8 cellular contexts compared by ENCODE assay signal in the genomic region with DNA sequence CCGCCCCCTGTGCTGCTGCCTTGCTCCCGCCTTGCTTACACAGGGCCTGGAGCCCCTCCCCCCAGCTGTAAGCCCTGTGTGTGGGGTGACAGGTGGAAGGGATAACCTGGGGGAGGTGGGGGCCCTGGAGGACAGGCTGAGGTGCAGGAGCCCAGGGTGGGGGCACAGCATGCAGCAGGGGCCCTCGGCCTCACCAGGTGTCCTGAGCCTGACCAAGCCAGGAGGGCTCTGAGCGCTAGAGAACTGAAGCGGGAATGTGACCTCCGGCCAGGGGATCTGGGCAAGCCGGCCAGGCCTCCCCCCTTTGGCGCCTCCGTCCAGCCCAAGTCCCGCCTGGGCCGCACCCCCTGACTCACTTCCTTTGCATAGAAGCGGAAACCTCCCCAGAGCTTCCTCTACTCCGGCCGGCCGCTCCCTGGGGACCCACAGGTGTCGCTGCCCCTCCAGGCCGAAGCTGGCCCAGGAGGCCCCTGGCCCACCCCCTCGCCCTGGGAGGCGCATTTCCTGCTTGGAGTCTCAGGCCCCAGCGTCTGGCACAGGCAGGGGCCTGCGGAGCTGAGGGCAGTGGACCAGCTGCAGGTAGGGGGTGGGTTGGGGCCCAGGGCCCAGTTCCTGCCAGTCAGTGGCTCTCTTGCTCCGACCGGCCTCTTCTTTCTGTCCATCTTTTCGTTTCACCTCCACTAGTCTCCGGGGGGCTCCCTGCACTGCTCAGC. TPM values are rescaled to one million over a fixed set of nuclear protein-coding genes. Genes with fewer than 3 reads are reported as not detected.
DNase-seq lines count a peak whose midpoint lies in the region; ATAC-seq, FAIRE-seq and TF ChIP-seq lines count a peak whose summit lies in the region.

TOR4A (plus strand) TSS at position 398 of the 713 bp plus-strand sequence. CDS start 964 bp downstream, outside the sequence.

- H3K27ac ChIP-seq in OCI-LY7 (ENCODE audit: low read depth, low read length, poor library complexity, severe bottlenecking) (peak within 1 kb of the TSS; percentile 77), brain microvascular endothelial cell (no peak within 1 kb of the TSS), iPS-20b (ENCODE audit: low read length) (peak within 1 kb of the TSS; percentile 84), skeletal muscle tissue (ENCODE audit: low read depth, low read length) (peak within 1 kb of the TSS; percentile 75)

- H3K79me2 ChIP-seq in OCI-LY7 (ENCODE audit: insufficient read depth, low read depth, low read length) = no peaks in the 10 kb centered on the region

- no peak within 1 kb of the TSS for H2AFZ ChIP-seq in OCI-LY7 (ENCODE audit: low read length)

- intact Hi-C loops in OCI-LY7 (cut with micrococcal nuclease; ENCODE audit: unreplicated experiment) = loop anchor here (1.0 to 2.0 kb wide), 2 partner anchors 9 to 37 kb away; partner anchors contain the start of gene TUBB4B

- H4K20me1 ChIP-seq in OCI-LY7 (ENCODE audit: insufficient read depth, low read length) = no peaks in the 10 kb centered on the region

- peaks cover 71% of the 10 kb centered on the region for H3K4me1 ChIP-seq in OCI-LY7 (ENCODE audit: insufficient read depth, low read length, poor library complexity, severe bottlenecking)
- peaks cover 14% of the 10 kb centered on the region for H3K4me1 ChIP-seq in iPS-20b (ENCODE audit: insufficient read depth, low read length)
- peaks cover 23 to 32% (median 26%) of the 10 kb centered on the region in 3 donors for H3K4me1 ChIP-seq in skeletal muscle tissue (ENCODE audit: control insufficient read depth in 3 of 3, insufficient read depth in 3 of 3, low read length in 3 of 3)

- peak; percentile 64 for ATAC-seq in HG02798 (IDR thresholded peaks at IDR 0.05; ENCODE audit: poor library complexity, unreplicated experiment)

- no peaks in the 10 kb centered on the region for H3K9me2 ChIP-seq in OCI-LY7 (ENCODE audit: insufficient read depth, low read length)

- in situ Hi-C loops in brain microvascular endothelial cell (cut with HindIII; ENCODE audit: low pct_ligation_motif_present, low sequenced_read_pairs) = no loop called here

- BruUV-seq in OCI-LY7 (replicated peaks; lab: Mats Ljungman, UMichigan) = no TSS peak

- TF ChIP-seq POLR2A in GM12892 (IDR thresholded peaks at IDR 0.05; ENCODE audit: low read depth, low read length) = peak; percentile 69

- peak within 1 kb of the TSS; percentile 81 for H3K4me2 ChIP-seq in OCI-LY7 (ENCODE audit: low read length)

- TF ChIP-seq CTCF in OCI-LY7 (conservative IDR thresholded peaks at IDR 0.05; ENCODE audit: low read length) (peak; percentile 42; the same call in 1 of the 2 replicates), brain microvascular endothelial cell (IDR thresholded peaks at IDR 0.05; ENCODE audit: low read depth, low read length, missing control alignments) (peak; percentile 52)

- H3K4me3 ChIP-seq in OCI-LY7 (ENCODE audit: low read depth, low read length, poor library complexity, severe bottlenecking) (peak within 1 kb of the TSS; percentile 69), brain microvascular endothelial cell (ENCODE audit: low read depth, low read length) (peak within 1 kb of the TSS; percentile 63), iPS-20b (ENCODE audit: low read length) (peak within 1 kb of the TSS; percentile 63), skeletal muscle tissue (ENCODE audit: low read length in 3 of 3) (peak within 1 kb of the TSS; percentile 48 to 60 (median 49))

- H3K36me3 ChIP-seq in OCI-LY7 (ENCODE audit: insufficient read depth, low read length) (peaks cover 11% of the 10 kb centered on the region; the same call in 1 of the 2 replicates), brain microvascular endothelial cell (replicated peaks) (peaks cover 23% of the 10 kb centered on the region), iPS-20b (ENCODE audit: insufficient read depth, low read depth, low read length) (peaks cover 4% of the 10 kb centered on the region), skeletal muscle tissue (ENCODE audit: control insufficient read depth in 3 of 3, insufficient read depth in 3 of 3, low read length in 3 of 3) (peaks cover 5 to 12% (median 11%) of the 10 kb centered on the region in 3 donors)

- CTCF ChIA-PET in OCI-LY7 (lab: Charles Lee; ENCODE audit: unreplicated experiment) = interaction anchor here (0.8 kb wide), 1 partner anchor 10 kb away, joined by 7 read pairs; no protein-coding TSS in a partner anchor

- FAIRE-seq in GM12892 (lab: Jason Lieb, UNC) = peak; percentile 92

- H3K9ac ChIP-seq in iPS-20b (ENCODE audit: low read depth, low read length) (peak within 1 kb of the TSS; percentile 79; the same call in 1 of the 2 replicates), skeletal muscle tissue (ENCODE audit: low read depth in 1 of 3, low read length in 3 of 3) (peak within 1 kb of the TSS; percentile 32 to 70 (median 33))

- no peaks in the 10 kb centered on the region for H3K9me3 ChIP-seq in OCI-LY7 (ENCODE audit: low read length)
- no peaks in the 10 kb centered on the region for H3K9me3 ChIP-seq in iPS-20b (ENCODE audit: insufficient read depth, low read depth, low read length)
- no peaks in the 10 kb centered on the region for H3K9me3 ChIP-seq in skeletal muscle tissue (ENCODE audit: control insufficient read depth in 3 of 3, low read length in 3 of 3)

- POLR2A ChIA-PET in OCI-LY7 (lab: Charles Lee) = interaction anchor here (0.9 to 1.5 kb wide), 3 partner anchors 9 to 43 kb away, joined by 3 to 4 read pairs (median 3); no protein-coding TSS in a partner anchor

- H3K27me3 ChIP-seq in brain microvascular endothelial cell (replicated peaks) (no peaks in the 10 kb centered on the region), iPS-20b (ENCODE audit: insufficient read depth, low read length) (peaks cover 47% of the 10 kb centered on the region; the same call in 1 of the 2 replicates), skeletal muscle tissue (ENCODE audit: control insufficient read depth in 3 of 3, insufficient read depth in 3 of 3, low read length in 3 of 3) (peaks cover 28 to 62% (median 31%) of the 10 kb centered on the region in 3 donors)

- DNase-seq in 8988T (peak; percentile 97), GM12892 (ENCODE audit: insufficient read length) (peak; percentile 91), OCI-LY7 (ENCODE audit: low spot score) (peak; percentile 90), brain microvascular endothelial cell (peak; percentile 63), D341Med (ENCODE audit: low spot score) (no peak)

RNA-seq across cellular contexts. Expression of gene TOR4A, which starts in this region (rescaled TPM):
- 2.1 TPM for polyA plus RNA-seq in GM12892 (2012; ENCODE audit: missing spikeins)
- 11.6 and 11.7 TPM in 2 replicates for total RNA-seq in OCI-LY7 (2014; rRNA removed; shearing (Covaris generic))
- total RNA-seq in OCI-LY7 (2022) = 19.7 and 22.3 TPM in 2 replicates
- total RNA-seq in skeletal muscle tissue = 2.1 TPM
